8 cellular contexts compared by ENCODE assay signal in the genomic region with DNA sequence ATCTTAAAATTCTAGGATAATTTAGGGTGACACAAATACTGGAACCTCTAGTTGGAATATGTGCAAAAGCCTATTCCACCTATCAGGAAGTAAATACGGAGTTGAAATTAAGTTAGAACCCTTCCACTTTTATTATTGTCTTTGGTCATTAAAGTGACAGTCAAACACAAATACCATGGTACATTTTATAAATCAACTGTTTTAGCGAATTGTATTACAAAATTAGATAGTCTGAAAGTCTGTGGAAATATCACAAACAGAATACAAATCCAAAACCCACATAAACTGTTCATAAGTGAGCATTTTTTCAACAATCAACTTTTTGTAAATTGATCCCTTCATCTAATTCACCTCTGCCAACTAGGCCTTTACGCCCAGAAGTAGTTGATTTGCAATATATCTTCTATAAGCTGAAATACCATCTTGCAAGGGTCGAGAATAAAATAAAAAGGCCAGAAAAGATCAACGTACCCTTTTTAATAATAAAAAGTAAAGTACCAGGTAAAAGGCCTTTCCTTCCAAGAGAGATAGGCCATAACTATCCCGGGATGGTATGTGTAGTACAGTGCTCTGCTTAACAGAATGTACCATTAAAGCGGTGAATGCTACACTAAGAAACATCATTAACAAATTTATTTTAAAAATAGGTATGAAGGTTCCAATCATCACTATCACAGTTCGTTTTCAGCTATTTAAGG. TPM values are rescaled to one million over a fixed set of nuclear protein-coding genes. Genes with fewer than 3 reads are reported as not detected.
DNase-seq lines count a peak whose midpoint lies in the region; ATAC-seq, FAIRE-seq and TF ChIP-seq lines count a peak whose summit lies in the region.

No MANE protein-coding gene starts in this region.

- CTCF ChIA-PET in activated CD4-positive, alpha-beta memory T cell treated with anti-CD3 and anti-CD28 coated beads for 36 hours (lab: Charles Lee) = interaction anchor here (1.6 kb wide), 1 partner anchor 44 kb away, joined by 11 read pairs; no protein-coding TSS in a partner anchor

- H3K27ac ChIP-seq in hepatocyte (peak overlapping the region; percentile 99), smooth muscle cell (ENCODE audit: low read depth) (peak overlapping the region; percentile 99)

- peaks cover 33% of the 10 kb centered on the region for H3K4me1 ChIP-seq in hepatocyte (ENCODE audit: insufficient read depth)
- H3K4me1 ChIP-seq in smooth muscle cell (ENCODE audit: low read depth) = peaks cover 24% of the 10 kb centered on the region

- H3K9me3 Mint-ChIP-seq in activated T-cell treated with anti-CD3 and anti-CD28 coated beads, Interleukin-2, amount 50 U/mL, for 72 hours = no peaks in the 10 kb centered on the region
- no peaks in the 10 kb centered on the region for H3K9me3 Mint-ChIP-seq in activated CD4-positive, alpha-beta memory T cell treated with anti-CD3 and anti-CD28 coated beads for 36 hours

- peaks cover 4 to 10% of the 10 kb centered on the region in 2 donors for H3K36me3 Mint-ChIP-seq in activated T-cell treated with anti-CD3 and anti-CD28 coated beads, Interleukin-2, amount 50 U/mL, for 72 hours (ENCODE audit: insufficient read depth in 2 of 2)
- peaks cover 5% of the 10 kb centered on the region for H3K36me3 Mint-ChIP-seq in activated CD4-positive, alpha-beta memory T cell treated with anti-CD3 and anti-CD28 coated beads for 36 hours

- POLR2A ChIA-PET in activated CD4-positive, alpha-beta memory T cell treated with anti-CD3 and anti-CD28 coated beads for 36 hours (lab: Charles Lee) = interaction anchor here (1.3 kb wide), 2 partner anchors 44 to 69 kb away, joined by 5 to 11 read pairs; a partner anchor contains a TSS

- intact Hi-C loops in activated CD4-positive, alpha-beta memory T cell treated with anti-CD3 and anti-CD28 coated beads for 36 hours (cut with micrococcal nuclease) = loop anchor here (2.0 to 5.0 kb wide), 5 partner anchors 223 to 1238 kb away; a partner anchor contains a TSS

- peaks cover 55% of the 10 kb centered on the region for H3K4me1 Mint-ChIP-seq in activated T-cell treated with anti-CD3 and anti-CD28 coated beads, Interleukin-2, amount 50 U/mL, for 72 hours (ENCODE audit: low read depth)
- peaks cover 36% of the 10 kb centered on the region for H3K4me1 Mint-ChIP-seq in activated CD4-positive, alpha-beta memory T cell treated with anti-CD3 and anti-CD28 coated beads for 36 hours (ENCODE audit: low read depth)

- TF ChIP-seq CTCF in hepatocyte (IDR thresholded peaks at IDR 0.05; ENCODE audit: poor library complexity) (no peak), smooth muscle cell (IDR thresholded peaks at IDR 0.05; ENCODE audit: borderline replicate concordance, insufficient read depth, poor library complexity, severe bottlenecking) (no peak)

- peak overlapping the region; percentile 96 for H3K4me3 ChIP-seq in hepatocyte
- peak overlapping the region; percentile 93 for H3K4me3 ChIP-seq in smooth muscle cell

- H3K27ac Mint-ChIP-seq in activated T-cell treated with anti-CD3 and anti-CD28 coated beads, Interleukin-2, amount 50 U/mL, for 72 hours = peak overlapping the region; percentile 98
- peak overlapping the region; percentile 93 for H3K27ac Mint-ChIP-seq in activated CD4-positive, alpha-beta memory T cell treated with anti-CD3 and anti-CD28 coated beads for 36 hours

- H3F3A ChIP-seq in smooth muscle cell (ENCODE audit: low read depth) = peaks cover 3% of the 10 kb centered on the region

- H3K79me2 ChIP-seq in hepatocyte = peaks cover 77% of the 10 kb centered on the region
- H3K79me2 ChIP-seq in smooth muscle cell (ENCODE audit: low read depth) = peaks cover 74% of the 10 kb centered on the region

- H3K9me2 ChIP-seq in hepatocyte (replicated peaks; ENCODE audit: insufficient read depth) = no peaks in the 10 kb centered on the region

- no peaks in the 10 kb centered on the region for H3K27me3 Mint-ChIP-seq in activated T-cell treated with anti-CD3 and anti-CD28 coated beads, Interleukin-2, amount 50 U/mL, for 72 hours (ENCODE audit: low read depth)
- H3K27me3 Mint-ChIP-seq in activated CD4-positive, alpha-beta memory T cell treated with anti-CD3 and anti-CD28 coated beads for 36 hours = no peaks in the 10 kb centered on the region

- peak overlapping the region; percentile 99 for H3K9ac ChIP-seq in smooth muscle cell (ENCODE audit: low read depth)

- FAIRE-seq in RCC 7860 (lab: Jason Lieb, UNC) = no peak

- H3K27me3 ChIP-seq in hepatocyte (no peaks in the 10 kb centered on the region), smooth muscle cell (ENCODE audit: low read depth) (no peaks in the 10 kb centered on the region)

- H2AFZ ChIP-seq in hepatocyte = peak overlapping the region; percentile 54
- peak overlapping the region; percentile 37 for H2AFZ ChIP-seq in smooth muscle cell (ENCODE audit: low read depth)

- WGBS in hepatocyte (ENCODE audit: low lambda C conversion rate, missing lambda C conversion rate) = 6% methylated on average over 8 of the region's 8 CpGs
- WGBS in smooth muscle cell (ENCODE audit: low lambda C conversion rate) = 7% methylated on average over 8 of the region's 8 CpGs

- H3K9me3 ChIP-seq in hepatocyte (ENCODE audit: low read depth) (no peaks in the 10 kb centered on the region), smooth muscle cell (replicated peaks; ENCODE audit: low read depth) (no peaks in the 10 kb centered on the region)

- no peak for DNase-seq in activated T-cell treated with anti-CD3 and anti-CD28 coated beads, Interleukin-2, amount 50 U/mL, for 72 hours
- DNase-seq in activated T-cell treated with anti-CD3 and anti-CD28 coated beads for 4 hours = no peak
- no peak for DNase-seq in activated CD4-positive, alpha-beta memory T cell treated with anti-CD3 and anti-CD28 coated beads for 36 hours
- peak; percentile 20 for DNase-seq in hepatocyte (ENCODE audit: low spot score)
- DNase-seq in smooth muscle cell (lab: John Stamatoyannopoulos, UW; ENCODE audit: unreplicated experiment) = no peak
- DNase-seq in RCC 7860 (ENCODE audit: low spot score) = no peak

- peaks cover 51% of the 10 kb centered on the region for H4K20me1 ChIP-seq in hepatocyte (ENCODE audit: insufficient read depth, poor library complexity, severe bottlenecking)
- peaks cover 56% of the 10 kb centered on the region for H4K20me1 ChIP-seq in smooth muscle cell (ENCODE audit: low read depth)

- no peak for ATAC-seq in activated T-cell treated with anti-CD3 and anti-CD28 coated beads, Interleukin-2, amount 50 U/mL, for 72 hours (replicated peaks in 1 of 2)
- no peak for ATAC-seq in GM18867 (IDR thresholded peaks at IDR 0.05; ENCODE audit: unreplicated experiment)
- ATAC-seq in GM19463 (IDR thresholded peaks at IDR 0.05; ENCODE audit: unreplicated experiment) = no peak

- peak overlapping the region; percentile 77 for H3K4me2 ChIP-seq in hepatocyte
- peak overlapping the region; percentile 96 for H3K4me2 ChIP-seq in smooth muscle cell

- H3K36me3 ChIP-seq in hepatocyte (replicated peaks; ENCODE audit: insufficient read depth, low read depth) = no peaks in the 10 kb centered on the region
- H3K36me3 ChIP-seq in smooth muscle cell (ENCODE audit: low read depth) = no peaks in the 10 kb centered on the region

- H3K4me3 Mint-ChIP-seq in activated T-cell treated with anti-CD3 and anti-CD28 coated beads, Interleukin-2, amount 50 U/mL, for 72 hours = peak overlapping the region; percentile 90 to 94
- peak overlapping the region; percentile 93 for H3K4me3 Mint-ChIP-seq in activated CD4-positive, alpha-beta memory T cell treated with anti-CD3 and anti-CD28 coated beads for 36 hours

RNA-seq across cellular contexts. Expression of a gene that starts 1.3 kb away (rescaled TPM):
- total RNA-seq in activated T-cell treated with anti-CD3 and anti-CD28 coated beads, Interleukin-2, amount 50 U/mL, for 72 hours = 100 to 1,000 TPM in 1 of 2 donors, 10 to 100 TPM in 1; 100.0 to 104 TPM
- total RNA-seq in activated CD4-positive, alpha-beta memory T cell treated with anti-CD3 and anti-CD28 coated beads for 36 hours = 10 to 100 TPM; 61.1 to 69.4 TPM
- total RNA-seq in hepatocyte = 115 and 125 TPM in 2 replicates
- 36.8 and 46.3 TPM in 2 replicates for polyA plus RNA-seq in hepatocyte
- total RNA-seq in smooth muscle cell = 151 and 152 TPM in 2 replicates
- polyA plus RNA-seq in smooth muscle cell = 26.4 and 32.5 TPM in 2 replicates
